Comparison of ENCODE assay signal across 2 cellular contexts in the genomic region with DNA sequence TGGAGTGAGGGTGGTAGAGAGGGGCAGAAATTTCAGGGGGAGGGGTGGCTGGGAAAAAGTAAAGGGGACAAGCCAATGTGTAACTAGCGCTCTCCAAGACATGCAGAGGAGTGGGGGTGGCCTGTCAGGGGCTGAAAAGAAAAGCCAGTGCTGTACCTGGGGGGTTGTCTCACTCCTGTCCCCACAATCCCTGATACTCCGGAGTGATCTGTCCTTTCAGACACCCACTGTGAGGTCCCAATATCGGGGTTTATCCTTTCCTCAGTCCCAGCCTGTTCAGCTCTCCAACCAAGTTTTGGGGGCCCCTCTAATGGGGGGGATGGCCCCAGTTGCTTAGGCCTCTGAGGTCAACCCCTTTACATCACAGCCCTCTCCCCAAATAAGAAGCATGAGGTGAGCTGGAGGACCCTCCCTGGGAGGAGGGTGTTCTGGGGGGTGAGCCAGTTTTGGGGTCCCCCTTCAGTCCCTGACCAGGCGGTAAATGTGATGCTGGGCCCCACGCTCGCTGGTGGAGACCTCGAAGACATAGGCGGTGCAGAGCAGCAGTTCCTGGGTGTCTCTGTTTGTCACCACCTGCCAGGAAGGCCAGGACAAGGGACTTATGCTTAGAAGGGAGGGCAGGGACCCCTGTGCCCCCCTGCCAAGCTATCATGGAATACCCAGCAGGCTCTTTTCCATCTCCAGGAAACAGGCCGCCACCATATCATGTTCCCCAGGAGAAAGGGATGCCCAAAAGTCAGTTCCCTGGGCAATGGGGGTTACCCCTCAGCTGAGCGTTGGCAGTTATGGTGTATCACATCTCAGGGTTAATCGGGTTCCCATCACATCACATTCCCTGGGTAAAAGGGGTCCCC.
TF ChIP-seq lines count a peak whose summit lies in the region.

No MANE protein-coding gene starts in this region.

TF ChIP-seq in IMR-90, 13 proteins besides CTCF, POLR2A, EP300 and RAD21:
- TF ChIP-seq MAZ (IDR thresholded peaks at IDR 0.05; ENCODE audit: borderline replicate concordance, low read depth, low read length) (no peak), NFE2L2 (IDR thresholded peaks at IDR 0.05; ENCODE audit: low read depth, low read length) (no peak), RCOR1 (IDR thresholded peaks at IDR 0.05; ENCODE audit: insufficient replicate concordance, low read length) (no peak), MAFK (IDR thresholded peaks at IDR 0.05; ENCODE audit: low read depth, low read length) (no peak), RFX5 (IDR thresholded peaks at IDR 0.05; ENCODE audit: low read depth, low read length) (no peak), FOS (IDR thresholded peaks at IDR 0.05; ENCODE audit: low read depth, low read length) (no peak), BHLHE40 (IDR thresholded peaks at IDR 0.05; ENCODE audit: low read depth, low read length) (no peak), CHD1 (IDR thresholded peaks at IDR 0.05; ENCODE audit: low read depth, low read length) (no peak)

TF ChIP-seq in endothelial cell of umbilical vein, 7 proteins besides CTCF, POLR2A, EP300 and RAD21:
- no peak for TF ChIP-seq EZH2 (IDR thresholded peaks at IDR 0.05; ENCODE audit: borderline replicate concordance, low read depth, low read length, severe bottlenecking)
- TF ChIP-seq GATA2 (IDR thresholded peaks at IDR 0.05; ENCODE audit: insufficient read depth, insufficient read length, low read depth, low read length): no peak
